8 cellular contexts compared by ENCODE assay signal in genomic region chr3:50600841-50601591, GRCh38. TPM values are rescaled to one million over a fixed set of nuclear protein-coding genes. Genes with fewer than 3 reads are reported as not detected.
DNase-seq lines count a peak whose midpoint lies in the region; ATAC-seq and TF ChIP-seq lines count a peak whose summit lies in the region.

No MANE protein-coding gene starts in this region.

- H3K4me1 ChIP-seq in BLaER1 treated with 17β-estradiol and CSF1 and Interleukin-3, amounts not matched to agents 10 nM and 100 nM = peaks cover 66 to 90% (median 77%) of the 10 kb centered on the region in 10 experiments

- peak; percentile 64 for ATAC-seq in GM21619 (IDR thresholded peaks at IDR 0.05; ENCODE audit: unreplicated experiment)
- ATAC-seq in HG02970 (IDR thresholded peaks at IDR 0.05; ENCODE audit: low FRiP score, unreplicated experiment) = no peak

- POLR2A ChIA-PET in MCF 10A (lab: Yijun Ruan, JAX) = interaction anchor here (0.6 to 4.5 kb wide), 13 partner anchors 8 to 1448 kb away, joined by 3 to 63 read pairs (median 4); partner anchors contain the start of genes CISH, HEMK1, MANF and MAPKAPK3

- H3K4me3 Mint-ChIP-seq in MCF 10A (ENCODE audit: unreplicated experiment) = peak overlapping the region; percentile 30

- H3K4me2 ChIP-seq in BLaER1 treated with 17β-estradiol and CSF1 and Interleukin-3, amounts not matched to agents 10 nM and 100 nM = peak overlapping the region; percentile 85 to 100 (median 99)

- peak overlapping the region; percentile 11 to 59 (median 38); a peak in 16 of 20 replicates for H3K4me3 ChIP-seq in BLaER1 treated with 17β-estradiol and CSF1 and Interleukin-3, amounts not matched to agents 10 nM and 100 nM

- BruUV-seq in MCF 10A (replicated peaks; lab: Mats Ljungman, UMichigan) = no TSS peak

- peak overlapping the region; percentile 76 to 99 (median 96) for H3K27ac ChIP-seq in BLaER1 treated with 17β-estradiol and CSF1 and Interleukin-3, amounts not matched to agents 10 nM and 100 nM
- peak overlapping the region; percentile 100 for H3K27ac ChIP-seq in VCaP

- CTCF ChIA-PET in MCF 10A (lab: Yijun Ruan, JAX) = interaction anchor here (0.6 to 6.9 kb wide), 14 partner anchors 10 to 789 kb away, joined by 3 to 78 read pairs (median 6); partner anchors contain the start of genes HEMK1 and MAPKAPK3

- H4K20me1 ChIP-seq in BLaER1 treated with 17β-estradiol and CSF1 and Interleukin-3, amounts not matched to agents 10 nM and 100 nM = peaks cover 0 to 9% (median 2%) of the 10 kb centered on the region in 11 experiments; a peak in 8 of 22 replicates

- peaks cover 21% of the 10 kb centered on the region for H3K4me1 Mint-ChIP-seq in MCF 10A (ENCODE audit: insufficient read depth, unreplicated experiment)

- no peaks in the 10 kb centered on the region for H3K27me3 ChIP-seq in BLaER1 treated with 17β-estradiol and CSF1 and Interleukin-3, amounts not matched to agents 10 nM and 100 nM

- no peaks in the 10 kb centered on the region for H3K27me3 Mint-ChIP-seq in MCF 10A (ENCODE audit: insufficient read depth, unreplicated experiment)

- H3K9me3 ChIP-seq in BLaER1 treated with 17β-estradiol and CSF1 and Interleukin-3, amounts not matched to agents 10 nM and 100 nM (replicated peaks in 1 of 11) = no peaks in the 10 kb centered on the region

- H3K27ac Mint-ChIP-seq in MCF 10A (ENCODE audit: low read depth, unreplicated experiment) = peak overlapping the region; percentile 89

- DNase-seq in NCI-H2029 (lab: John Stamatoyannopoulos, UW) (peak; percentile 84), MCF 10A (ENCODE audit: unreplicated experiment) (peak; percentile 98), kidney tubule cell (ENCODE audit: low spot score) (peak; percentile 98)
- DNase-seq in stimulated activated CD4-positive, alpha-beta T cell treated with anti-CD3 and anti-CD28 coated beads, Interleukin-1b, Interleukin-23, amount 100 ng/mL, for 24 hours (ENCODE audit: low read depth in 4 of 4, low spot score in 1 of 4) = peak in 3 of 4 experiments; percentile 69 to 95 (median 80)

- H3K36me3 ChIP-seq in BLaER1 treated with 17β-estradiol and CSF1 and Interleukin-3, amounts not matched to agents 10 nM and 100 nM = peaks cover 0 to 43% (median 27%) of the 10 kb centered on the region in 11 experiments; a peak in 19 of 22 replicates

- no peaks in the 10 kb centered on the region for H3K9me3 Mint-ChIP-seq in MCF 10A (ENCODE audit: unreplicated experiment)

- intact Hi-C loops in MCF 10A (cut with micrococcal nuclease) = loop anchor here (1.0 kb wide), 1 partner anchor 32 kb away; the partner anchor contains the start of gene HEMK1

- H3K9ac ChIP-seq in BLaER1 treated with 17β-estradiol and CSF1 and Interleukin-3, amounts not matched to agents 10 nM and 100 nM = peak overlapping the region; percentile 76 to 95 (median 86)

- H3K36me3 Mint-ChIP-seq in MCF 10A (ENCODE audit: insufficient read depth, unreplicated experiment) = no peaks in the 10 kb centered on the region

- no peak for TF ChIP-seq CTCF in VCaP (conservative IDR thresholded peaks at IDR 0.05)
- no peak for TF ChIP-seq CTCF in MCF 10A (IDR thresholded peaks at IDR 0.05; ENCODE audit: unreplicated experiment)

RNA-seq across cellular contexts. Expression of gene CISH, which starts 10.6 kb away (rescaled TPM):
- total RNA-seq in MCF 10A (2022) = 0.26 and 0.59 TPM in 2 replicates

RNA-seq across cellular contexts. Expression of gene MAPKAPK3, which starts 15.9 kb away (rescaled TPM):
- 53.9 and 54.4 TPM in 2 replicates for total RNA-seq in MCF 10A (2022)

RNA-seq across cellular contexts. Expression of gene HEMK1, which starts 31.7 kb away (rescaled TPM):
- 19.9 and 23.8 TPM in 2 replicates for total RNA-seq in MCF 10A (2022)

RNA-seq across cellular contexts. Expression of gene C3orf18, which starts 33.5 kb away (rescaled TPM):
- 1.3 and 1.9 TPM in 2 replicates for total RNA-seq in MCF 10A (2022)
